In the genomic region with DNA sequence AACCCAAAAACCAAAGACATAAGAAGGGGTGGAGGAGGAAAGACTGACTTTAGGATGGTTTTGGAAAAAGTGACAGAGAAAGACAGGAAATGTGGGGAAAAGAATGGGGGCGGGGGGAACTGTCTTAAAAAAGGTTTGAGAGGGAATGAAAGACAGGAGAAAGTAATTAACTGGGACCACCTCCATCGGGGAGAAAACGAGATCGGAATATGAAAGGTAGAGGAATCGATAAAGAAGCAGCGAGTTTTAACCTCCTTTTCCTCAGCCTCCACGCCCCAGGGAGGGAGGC, we compare ENCODE assay signal across 8 cellular contexts. TPM values are rescaled to one million over a fixed set of nuclear protein-coding genes. Genes with fewer than 3 reads are reported as not detected.
DNase-seq lines count a peak whose midpoint lies in the region; ATAC-seq and TF ChIP-seq lines count a peak whose summit lies in the region.

No MANE protein-coding gene starts in this region.

- H3K4me3 ChIP-seq in WI38 (ENCODE audit: low read depth, low read length) (peak overlapping the region; percentile 95), spleen (peak overlapping the region; percentile 62 to 96 (median 77))

- DNase-seq in NCI-H2227 treated with DMSO at 0.1 percent for 48 hours (lab: John Stamatoyannopoulos, UW) (peak; percentile 48), NCI-H2227 (lab: John Stamatoyannopoulos, UW; ENCODE audit: unreplicated experiment) (no peak), glutamatergic neuron (no peak), spleen (no peak), CD1c-positive myeloid dendritic cell (ENCODE audit: extremely low spot score) (no peak), NCI-H128 (lab: John Stamatoyannopoulos, UW; ENCODE audit: unreplicated experiment) (no peak)

- peak overlapping the region; percentile 98 for H3K4me3 Mint-ChIP-seq in glutamatergic neuron (ENCODE audit: unreplicated experiment)

- intact Hi-C loops in spleen (cut with DNase I; ENCODE audit: low total_unique reads) = no loop called here

- 1 to 2% (median 1%) methylated on average over 7 of the region's 7 CpGs for WGBS in spleen, 5 donors

- peaks cover 8% of the 10 kb centered on the region for H3K4me1 Mint-ChIP-seq in glutamatergic neuron (ENCODE audit: low read depth, unreplicated experiment)

- peaks cover 11% of the 10 kb centered on the region for H3K9me3 Mint-ChIP-seq in glutamatergic neuron (ENCODE audit: unreplicated experiment)

- peak overlapping the region; percentile 97 for H3K27ac Mint-ChIP-seq in glutamatergic neuron (ENCODE audit: unreplicated experiment)

- TF ChIP-seq CTCF in WI38 (IDR thresholded peaks at IDR 0.05; ENCODE audit: low read depth, low read length) = no peak
- TF ChIP-seq CTCF in glutamatergic neuron (IDR thresholded peaks at IDR 0.05; ENCODE audit: partially characterized antibody, unreplicated experiment) = no peak
- TF ChIP-seq CTCF in spleen (IDR thresholded peaks at IDR 0.05 in 8 of 11, conservative IDR thresholded peaks at IDR 0.05 in 3 of 11) = no peak

- TF ChIP-seq POLR2A in spleen (IDR thresholded peaks at IDR 0.05) = no peak

- peak overlapping the region; percentile 69 to 94 (median 91) for H3K27ac ChIP-seq in spleen

- no peaks in the 10 kb centered on the region for H3K27me3 ChIP-seq in spleen (replicated peaks in 1 of 7)

- no peaks in the 10 kb centered on the region for H3K36me3 Mint-ChIP-seq in glutamatergic neuron (ENCODE audit: unreplicated experiment)

- H3K4me1 ChIP-seq in spleen = peaks cover 10 to 42% (median 34%) of the 10 kb centered on the region in 6 donors

- no peaks in the 10 kb centered on the region for H3K36me3 ChIP-seq in spleen

- no peak for ATAC-seq in GM21576 (IDR thresholded peaks at IDR 0.05; ENCODE audit: unreplicated experiment)

- H3K9me3 ChIP-seq in spleen = no peaks in the 10 kb centered on the region

- peaks cover 9% of the 10 kb centered on the region for H3K27me3 Mint-ChIP-seq in glutamatergic neuron (ENCODE audit: unreplicated experiment)

RNA-seq across cellular contexts. Expression of gene MTMR2, which starts 0.5 kb away (rescaled TPM):
- total RNA-seq in glutamatergic neuron (ENCODE audit: unreplicated experiment) (47.4 TPM), spleen (10 to 100 TPM; 19.7 to 32.7 (median 23.7) TPM)
- polyA plus RNA-seq in spleen = 1 to 10 TPM; 5.7 to 9.5 (median 7.6) TPM
